17 cellular contexts compared by ENCODE assay signal in the genomic region with DNA sequence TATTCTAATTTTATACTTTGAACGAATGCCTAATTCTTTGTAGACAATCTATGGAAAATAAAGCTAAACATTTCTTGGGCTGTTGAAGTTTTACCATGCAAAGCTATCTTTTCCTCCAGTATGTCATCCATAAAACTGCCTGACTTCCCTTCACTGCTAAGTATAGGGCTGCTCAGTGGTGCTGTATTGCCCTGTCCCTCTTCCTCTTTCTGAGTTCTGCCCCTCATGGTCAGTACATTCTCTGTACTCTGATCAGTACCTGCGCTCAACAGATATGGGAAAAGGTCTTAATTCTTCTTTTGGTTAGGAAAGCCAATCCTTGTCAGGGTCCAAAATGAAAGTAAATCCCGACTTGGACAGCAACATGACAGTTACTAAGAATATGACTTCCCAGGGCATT.
DNase-seq lines count a peak whose midpoint lies in the region; ATAC-seq, FAIRE-seq and TF ChIP-seq lines count a peak whose summit lies in the region.
"Had no signal": no experiment of that assay in that cellular context is flagged by ENCODE, and none has a peak within 500 bp of the region (broad histone marks: within the 10 kb centered on the region; RNA-seq: fewer than 3 reads in every experiment).

No MANE protein-coding gene starts in this region.

- POLR2A ChIA-PET in K562 (lab: Yijun Ruan, JAX), result no interaction called here

- no peak overlapping the region for H3K4me2 ChIP-seq in K562 (ENCODE audit: insufficient read depth, low read length)

- no peak for TF ChIP-seq EP300 in K562 (IDR thresholded peaks at IDR 0.05; ENCODE audit: low read length)

- H3K27ac ChIP-seq in ACC112 (ENCODE audit: low read depth, low read length) (no peak overlapping the region), K562 (ENCODE audit: extremely low read depth, low read depth, low read length) (no peak overlapping the region)

- no peaks in the 10 kb centered on the region for H3K4me1 ChIP-seq in ACC112 (ENCODE audit: control insufficient read depth, insufficient read depth, low read length, unreplicated experiment)
- peaks cover 0 to 7% of the 10 kb centered on the region in 2 experiments; a peak in 3 of 5 replicates for H3K4me1 ChIP-seq in K562 (replicated peaks in 1 of 2; ENCODE audit: control insufficient read depth in 2 of 2, insufficient read depth in 2 of 2, low read length in 2 of 2)
- H3K4me1 ChIP-seq: HAP-1 had no signal

- H3K79me2 ChIP-seq in ACC112 (ENCODE audit: control insufficient read depth, insufficient read depth, low read length, unreplicated experiment), result no peaks in the 10 kb centered on the region
- no peaks in the 10 kb centered on the region for H3K79me2 ChIP-seq in K562 (ENCODE audit: control insufficient read depth, insufficient read depth, low read length)

- DNase-seq in Kasumi-1 (lab: John Stamatoyannopoulos, UW) (peak; percentile 3 to 7), K562 (ENCODE audit: extremely low read depth in 1 of 4, low spot score in 3 of 4) (no peak), urothelium cell line (ENCODE audit: low spot score) (peak; percentile 6), DMS114 treated with DMSO at 0.1 percent for 48 hours (lab: John Stamatoyannopoulos, UW; ENCODE audit: unreplicated experiment) (no peak)
- DNase-seq: CD8-positive, alpha-beta T cell; COR-L47; DND-41; GDM1; KBM-7 had no signal

- TF ChIP-seq POLR2A in K562 (conservative IDR thresholded peaks at IDR 0.05), result no peak

- CTCF ChIA-PET in K562 (lab: Yijun Ruan, JAX; ENCODE audit: low intra/inter-chr PET ratio), result no interaction called here

- intact Hi-C loops in K562 (cut with micrococcal nuclease), result no loop called here

- no peaks in the 10 kb centered on the region for H3K27me3 ChIP-seq in ACC112 (ENCODE audit: insufficient read depth, low read length)
- H3K27me3 ChIP-seq in K562 (ENCODE audit: control insufficient read depth in 2 of 2, insufficient read depth in 2 of 2, low read length in 2 of 2), result peaks cover 3 to 7% of the 10 kb centered on the region in 2 experiments; a peak in 2 of 5 replicates

- in situ Hi-C loops in K562 (cut with MboI), result no loop called here

- H3K36me3 ChIP-seq in ACC112 (ENCODE audit: insufficient read depth, low read length), result no peaks in the 10 kb centered on the region
- H3K36me3 ChIP-seq in K562 (ENCODE audit: control insufficient read depth, insufficient read depth, low read length), result no peaks in the 10 kb centered on the region
- H3K36me3 ChIP-seq: HAP-1 had no signal

- WGBS in K562 (ENCODE audit: insufficient coverage, low coverage, missing lambda C conversion rate), result 0% methylated on average over 3 of the region's 3 CpGs

- 0 out of 3 replicates have a peak, but pooled peaks have one; percentile 38 for ATAC-seq in K562
- no peak for ATAC-seq in GM21367 (IDR thresholded peaks at IDR 0.05; ENCODE audit: unreplicated experiment)
- no peak for ATAC-seq in HG03460 (IDR thresholded peaks at IDR 0.05; ENCODE audit: unreplicated experiment)
- ATAC-seq: CD8-positive, alpha-beta T cell had no signal

- H4K20me1 ChIP-seq in K562 (replicated peaks; ENCODE audit: control insufficient read depth, insufficient read depth, low read length), result no peaks in the 10 kb centered on the region; the same call in 1 of the 2 replicates

- H2AFZ ChIP-seq in ACC112 (ENCODE audit: low read length, unreplicated experiment), result no peak overlapping the region
- no peak overlapping the region for H2AFZ ChIP-seq in K562 (ENCODE audit: low read depth, low read length)

- FAIRE-seq in K562 (lab: Jason Lieb, UNC) (no peak), urothelium cell line (lab: Jason Lieb, UNC) (no peak)
- FAIRE-seq: A204.1, D721Med, GM19239, H1 had no signal

- peak overlapping the region; percentile 55; the same call in 1 of the 2 replicates for H3K4me3 ChIP-seq in ACC112 (ENCODE audit: low read depth, low read length)
- H3K4me3 ChIP-seq in K562, result no peak overlapping the region
- H3K4me3 ChIP-seq: HAP-1 had no signal

- H3K9ac ChIP-seq in K562 (ENCODE audit: insufficient read depth in 1 of 2, low read depth in 2 of 2, low read length in 2 of 2), result no peak overlapping the region

- no TSS peak for BruUV-seq in K562 (replicated peaks; lab: Mats Ljungman, UMichigan)

- no peak for TF ChIP-seq CTCF in K562 (IDR thresholded peaks at IDR 0.05 in 2 of 3, conservative IDR thresholded peaks at IDR 0.05 in 1 of 3; ENCODE audit: insufficient read depth in 2 of 3, low read depth in 1 of 3, low read length in 3 of 3)

- no peak for TF ChIP-seq RAD21 in K562 (CRISPR knock-in tag; conservative IDR thresholded peaks at IDR 0.05 in 1 of 2, IDR thresholded peaks at IDR 0.05 in 1 of 2)

- no peaks in the 10 kb centered on the region for H3K9me1 ChIP-seq in K562 (ENCODE audit: control insufficient read depth, insufficient read depth, low read length)

- H3K9me3 ChIP-seq in K562 (replicated peaks; ENCODE audit: control insufficient read depth, insufficient read depth, low read depth, low read length), result no peaks in the 10 kb centered on the region
- H3K9me3 ChIP-seq: HAP-1 had no signal

TF ChIP-seq in K562, 482 proteins besides CTCF, POLR2A, EP300 and RAD21:
- TF ChIP-seq SPI1 (IDR thresholded peaks at IDR 0.05; ENCODE audit: borderline replicate concordance, low read depth, low read length), result peak; percentile 69; the same call in 1 of the 2 replicates
- no peak for TF ChIP-seq XRCC3 (IDR thresholded peaks at IDR 0.05)
- no peak for TF ChIP-seq BACH1 (tag; IDR thresholded peaks at IDR 0.05)
- TF ChIP-seq CBX5 (IDR thresholded peaks at IDR 0.05; ENCODE audit: borderline replicate concordance, low read depth), result no peak

Comparison
In these comparisons a context has a peak if more than half of its experiments do, and no peak if none do; other contexts are left out.
1. DNase-seq: peak in Kasumi-1 (2 of 2) and urothelium cell line (single experiment); none in K562 (0 of 4) and DMS114 treated with DMSO at 0.1 percent for 48 hours (single experiment).